Comparison of ENCODE assay signal across 18 cellular contexts in the genomic region with DNA sequence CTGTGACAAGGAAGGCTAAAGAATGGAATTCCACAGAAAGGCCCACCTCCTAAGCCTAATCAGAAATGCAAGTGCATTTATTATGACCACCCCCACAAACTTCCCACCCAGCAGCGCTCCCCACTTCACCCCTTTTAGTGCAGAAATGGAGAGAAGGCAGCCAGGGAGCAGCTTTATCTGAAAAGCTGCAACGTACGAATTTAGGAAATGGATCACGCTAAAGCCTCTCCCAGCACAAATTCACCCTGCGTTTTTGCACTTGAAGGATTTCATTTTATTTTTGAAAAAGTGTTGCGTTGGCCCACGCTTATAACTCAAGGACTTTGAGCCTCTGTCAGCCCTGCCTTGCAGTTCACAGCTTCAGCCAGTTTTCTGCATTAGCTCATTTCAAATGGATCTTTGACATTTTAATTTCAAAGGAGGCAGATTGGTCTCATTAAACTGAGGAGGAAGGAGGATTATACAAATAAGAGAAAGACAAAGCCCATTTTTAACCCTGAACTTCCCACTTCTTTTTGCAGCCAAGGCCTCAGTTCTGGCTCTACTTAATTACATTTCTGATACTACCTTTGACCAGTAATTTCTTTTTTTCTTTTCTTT.
"Had no signal": no experiment of that assay in that cellular context is flagged by ENCODE, and none has a peak within 500 bp of the region (broad histone marks: within the 10 kb centered on the region; RNA-seq: fewer than 3 reads in every experiment).

No MANE protein-coding gene starts in this region.

- H3K27me3 Mint-ChIP-seq: activated B cell treated with CpG ODN at 0.5 μM for 24 hours; activated CD4-positive, alpha-beta T cell treated with anti-CD3 and anti-CD28 coated beads, Interleukin-2, amount 10 ng/mL, durations not matched to agents 24 days and 14 days; activated naive CD4-positive, alpha-beta T cell treated with anti-CD3 and anti-CD28 coated beads, Interleukin-2, amount 10 ng/mL, durations not matched to agents 7 days and 5 days; stimulated activated memory B cell treated with anti-CD40 and anti-IgM and Interleukin-4, amounts not matched to agents 10 μg/mL and 1 μg/mL and 100 μg/mL, for 72 hours had no signal

- H3K36me3 ChIP-seq: adrenal gland, neutrophil, prostate gland, right lobe of liver, upper lobe of left lung had no signal

- DNase-seq: activated B cell treated with CpG ODN at 0.5 μM for 24 hours; activated CD4-positive, alpha-beta T cell treated with anti-CD3 and anti-CD28 coated beads, Interleukin-2, amount 10 ng/mL, durations not matched to agents 24 days and 14 days; activated naive CD4-positive, alpha-beta T cell treated with anti-CD3 and anti-CD28 coated beads, Interleukin-2, amount 10 ng/mL, durations not matched to agents 7 days and 5 days; activated T-cell treated with anti-CD3 and anti-CD28 coated beads for 4 hours; adrenal gland; central memory CD4-positive, alpha-beta T cell; effector memory CD4-positive, alpha-beta T cell; kidney glomerular epithelial cell; naive B cell; right lobe of liver; stimulated activated CD4-positive, alpha-beta T cell treated with anti-CD3 and anti-CD28 coated beads, Interleukin-1b, Interleukin-23, amount 100 ng/mL, for 48 hours; substantia nigra; T-helper 17 cell; upper lobe of left lung had no signal

- H3K4me3 Mint-ChIP-seq: activated B cell treated with CpG ODN at 0.5 μM for 24 hours; activated CD4-positive, alpha-beta T cell treated with anti-CD3 and anti-CD28 coated beads, Interleukin-2, amount 10 ng/mL, durations not matched to agents 24 days and 14 days; activated naive CD4-positive, alpha-beta T cell treated with anti-CD3 and anti-CD28 coated beads, Interleukin-2, amount 10 ng/mL, durations not matched to agents 7 days and 5 days; naive B cell; stimulated activated memory B cell treated with anti-CD40 and anti-IgM and Interleukin-4, amounts not matched to agents 10 μg/mL and 1 μg/mL and 100 μg/mL, for 72 hours; T-helper 17 cell had no signal

- H3K27ac Mint-ChIP-seq: activated B cell treated with CpG ODN at 0.5 μM for 24 hours; activated CD4-positive, alpha-beta T cell treated with anti-CD3 and anti-CD28 coated beads, Interleukin-2, amount 10 ng/mL, durations not matched to agents 24 days and 14 days; activated naive CD4-positive, alpha-beta T cell treated with anti-CD3 and anti-CD28 coated beads, Interleukin-2, amount 10 ng/mL, durations not matched to agents 7 days and 5 days; activated T-helper 2 cell treated with anti-CD3 and anti-CD28 coated beads, Interferon-gamma antibody, Interleukin-2, Interleukin-4, amounts not matched to agents 10 μg/mL and 5 μg/mL and 100 μg/mL, durations not matched to agents 14 hours and 24 hours and 36 hours; naive B cell; stimulated activated memory B cell treated with anti-CD40 and anti-IgM and Interleukin-4, amounts not matched to agents 10 μg/mL and 1 μg/mL and 100 μg/mL, for 72 hours; T-helper 17 cell had no signal

- H3K9me3 ChIP-seq: adrenal gland, neutrophil, prostate gland, right lobe of liver, upper lobe of left lung had no signal

- H3K4me1 Mint-ChIP-seq: activated B cell treated with CpG ODN at 0.5 μM for 24 hours; activated CD4-positive, alpha-beta T cell treated with anti-CD3 and anti-CD28 coated beads, Interleukin-2, amount 10 ng/mL, durations not matched to agents 24 days and 14 days; activated naive CD4-positive, alpha-beta T cell treated with anti-CD3 and anti-CD28 coated beads, Interleukin-2, amount 10 ng/mL, durations not matched to agents 7 days and 5 days; naive B cell; stimulated activated memory B cell treated with anti-CD40 and anti-IgM and Interleukin-4, amounts not matched to agents 10 μg/mL and 1 μg/mL and 100 μg/mL, for 72 hours; T-helper 17 cell had no signal

- H3K36me3 Mint-ChIP-seq: activated naive CD4-positive, alpha-beta T cell treated with anti-CD3 and anti-CD28 coated beads, Interleukin-2, amount 10 ng/mL, durations not matched to agents 7 days and 5 days; naive B cell; stimulated activated memory B cell treated with anti-CD40 and anti-IgM and Interleukin-4, amounts not matched to agents 10 μg/mL and 1 μg/mL and 100 μg/mL, for 72 hours had no signal

- H3K27me3 ChIP-seq: adrenal gland, neutrophil, right lobe of liver, upper lobe of left lung had no signal

- H3K4me3 ChIP-seq: adrenal gland, prostate gland, right lobe of liver, upper lobe of left lung had no signal

- ATAC-seq: stimulated activated memory B cell treated with anti-CD40 and anti-IgM and Interleukin-4, amounts not matched to agents 10 μg/mL and 1 μg/mL and 100 μg/mL, for 72 hours; T-helper 17 cell had no signal

- H3K9me3 Mint-ChIP-seq: activated B cell treated with CpG ODN at 0.5 μM for 24 hours; activated CD4-positive, alpha-beta T cell treated with anti-CD3 and anti-CD28 coated beads, Interleukin-2, amount 10 ng/mL, durations not matched to agents 24 days and 14 days; activated naive CD4-positive, alpha-beta T cell treated with anti-CD3 and anti-CD28 coated beads, Interleukin-2, amount 10 ng/mL, durations not matched to agents 7 days and 5 days; activated T-helper 2 cell treated with anti-CD3 and anti-CD28 coated beads, Interferon-gamma antibody, Interleukin-2, Interleukin-4, amounts not matched to agents 10 μg/mL and 5 μg/mL and 100 μg/mL, durations not matched to agents 14 hours and 24 hours and 36 hours; naive B cell; stimulated activated memory B cell treated with anti-CD40 and anti-IgM and Interleukin-4, amounts not matched to agents 10 μg/mL and 1 μg/mL and 100 μg/mL, for 72 hours had no signal

- H3K27ac ChIP-seq: adrenal gland, neutrophil, prostate gland, right lobe of liver, upper lobe of left lung had no signal

- H3K4me1 ChIP-seq: adrenal gland, prostate gland, upper lobe of left lung had no signal
